In genomic region chr10:77946084-77946483, GRCh38 we compare ENCODE assay signal across 19 cellular contexts. TPM values are rescaled to one million over a fixed set of nuclear protein-coding genes. Genes with fewer than 3 reads are reported as not detected.
DNase-seq lines count a peak whose midpoint lies in the region; TF ChIP-seq lines count a peak whose summit lies in the region.
"Had no signal": no experiment of that assay in that cellular context is flagged by ENCODE, and none has a peak within 500 bp of the region (broad histone marks: within the 10 kb centered on the region; RNA-seq: fewer than 3 reads in every experiment).

No MANE protein-coding gene starts in this region.

- no peak overlapping the region for H3K4me2 ChIP-seq in mammary epithelial cell (ENCODE audit: insufficient read depth, low read depth, low read length)

- no peak overlapping the region for H3K9ac ChIP-seq in mammary epithelial cell (ENCODE audit: insufficient read depth, low read length)

- H3K9me3 Mint-ChIP-seq in MCF 10A (ENCODE audit: unreplicated experiment) (no peaks in the 10 kb centered on the region), nephron (peaks cover 8% of the 10 kb centered on the region)
- peaks cover 0 to 16% (median 8%) of the 10 kb centered on the region in 8 donors for H3K9me3 Mint-ChIP-seq in CD4-positive, alpha-beta memory T cell

- peaks cover 3% of the 10 kb centered on the region for H3K9me3 ChIP-seq in mammary epithelial cell (replicated peaks; ENCODE audit: insufficient read depth, low read length)
- H3K9me3 ChIP-seq in CD4-positive, alpha-beta memory T cell (ENCODE audit: control insufficient read depth in 1 of 2, low read length in 2 of 2) = peaks cover 0 to 2% of the 10 kb centered on the region in 2 donors

- H3K4me1 ChIP-seq in mammary epithelial cell (ENCODE audit: insufficient read depth, low read length) = peaks cover 35% of the 10 kb centered on the region
- no peaks in the 10 kb centered on the region for H3K4me1 ChIP-seq in CD4-positive, alpha-beta memory T cell (ENCODE audit: insufficient read depth, low read length)

- TF ChIP-seq CTCF in MCF 10A (IDR thresholded peaks at IDR 0.05; ENCODE audit: unreplicated experiment) (no peak), mammary epithelial cell (conservative IDR thresholded peaks at IDR 0.05 in 1 of 2, IDR thresholded peaks at IDR 0.05 in 1 of 2; ENCODE audit: extremely low read depth in 1 of 2, insufficient read depth in 1 of 2, low read depth in 1 of 2, low read length in 2 of 2) (no peak), nephron (IDR thresholded peaks at IDR 0.05; ENCODE audit: unreplicated experiment in 3 of 3) (no peak)

- in situ Hi-C loops in mammary epithelial cell (cut with MboI; ENCODE audit: low sequenced_read_pairs in 2 of 2) = no loop called here

- H3K27ac Mint-ChIP-seq in MCF 10A (ENCODE audit: low read depth, unreplicated experiment) (no peak overlapping the region), nephron (peak overlapping the region in 2 of 3 experiments; percentile 11 to 15)
- no peak overlapping the region for H3K27ac Mint-ChIP-seq in CD4-positive, alpha-beta memory T cell

- no peaks in the 10 kb centered on the region for H3K27me3 ChIP-seq in mammary epithelial cell (ENCODE audit: insufficient read depth, low read length)
- no peaks in the 10 kb centered on the region for H3K27me3 ChIP-seq in CD4-positive, alpha-beta memory T cell (ENCODE audit: insufficient read depth, low read length)

- no peaks in the 10 kb centered on the region for H3K36me3 ChIP-seq in mammary epithelial cell (ENCODE audit: insufficient read depth, low read length)
- no peaks in the 10 kb centered on the region for H3K36me3 ChIP-seq in CD4-positive, alpha-beta memory T cell (ENCODE audit: insufficient read depth, low read length)

- DNase-seq in MCF 10A (ENCODE audit: unreplicated experiment) = peak; percentile 62
- no peak for DNase-seq in mammary epithelial cell
- peak; percentile 28 for DNase-seq in NCI-H226
- DNase-seq in dermis blood vessel endothelial cell = peak; percentile 59
- no peak for DNase-seq in foreskin melanocyte
- no peak for DNase-seq in D341Med (ENCODE audit: low spot score)
- no peak for DNase-seq in CD4-positive, alpha-beta memory T cell
- DNase-seq: 8988T; C1 segment of cervical spinal cord; COR-L47; GDM1; GOT3; NCI-H187 treated with DMSO at 0.1 percent for 48 hours; NCI-H526 treated with DMSO at 0.1 percent for 48 hours; NK-92 treated with Interleukin-12 subunit alpha and Interleukin-12 subunit beta, amount 100 ng/mL, for 24 hours; OCI-M1; T-helper 1 cell had no signal

- no peak overlapping the region for H3K4me3 ChIP-seq in mammary epithelial cell (replicated peaks in 1 of 3; ENCODE audit: insufficient read depth in 1 of 3, low read depth in 2 of 3, low read length in 3 of 3)
- no peak overlapping the region for H3K4me3 ChIP-seq in CD4-positive, alpha-beta memory T cell (ENCODE audit: low read length in 2 of 2)
- H3K4me3 ChIP-seq: SK-N-MC had no signal

- dilution Hi-C loops in mammary epithelial cell (cut with HindIII; ENCODE audit: low sequenced_read_pairs) = no loop called here

- CTCF ChIA-PET in MCF 10A (lab: Yijun Ruan, JAX) = no interaction called here
- CTCF ChIA-PET in mammary epithelial cell (lab: Charles Lee; ENCODE audit: low non-redundant PET) = no interaction called here
- CTCF ChIA-PET in CD4-positive, alpha-beta memory T cell (lab: Charles Lee; ENCODE audit: partially characterized antibody) = no interaction called here

- peaks cover 6% of the 10 kb centered on the region for H3K36me3 Mint-ChIP-seq in MCF 10A (ENCODE audit: insufficient read depth, unreplicated experiment)
- no peaks in the 10 kb centered on the region for H3K36me3 Mint-ChIP-seq in nephron (ENCODE audit: low read depth)
- H3K36me3 Mint-ChIP-seq in CD4-positive, alpha-beta memory T cell = peaks cover 0 to 4% of the 10 kb centered on the region in 2 donors

- intact Hi-C loops in MCF 10A (cut with micrococcal nuclease) (no loop called here), mammary epithelial cell (cut with micrococcal nuclease) (no loop called here)
- intact Hi-C loops in CD4-positive, alpha-beta memory T cell (cut with micrococcal nuclease) = no loop called here

- WGBS in mammary epithelial cell (ENCODE audit: low coverage, missing lambda C conversion rate) = 59% methylated on average over 2 of the region's 2 CpGs

- no peak overlapping the region for H2AFZ ChIP-seq in mammary epithelial cell (ENCODE audit: low read depth, low read length)

- no peaks in the 10 kb centered on the region for H3K79me2 ChIP-seq in mammary epithelial cell (ENCODE audit: insufficient read depth, low read length)

- BruUV-seq in MCF 10A (replicated peaks; lab: Mats Ljungman, UMichigan) (no TSS peak), mammary epithelial cell (replicated peaks; lab: Mats Ljungman, UMichigan) (no TSS peak)

- H3K27me3 Mint-ChIP-seq in MCF 10A (ENCODE audit: insufficient read depth, unreplicated experiment) = no peaks in the 10 kb centered on the region
- H3K27me3 Mint-ChIP-seq in nephron (ENCODE audit: low read depth) = peaks cover 4% of the 10 kb centered on the region
- peaks cover 12 to 18% of the 10 kb centered on the region in 2 donors for H3K27me3 Mint-ChIP-seq in CD4-positive, alpha-beta memory T cell

- POLR2A ChIA-PET in MCF 10A (lab: Yijun Ruan, JAX) = interaction anchor here (0.6 to 2.5 kb wide), 12 partner anchors 9 to 101 kb away, joined by 3 to 10 read pairs (median 4); partner anchors contain the start of gene DLG5
- POLR2A ChIA-PET in CD4-positive, alpha-beta memory T cell (lab: Charles Lee; ENCODE audit: partially characterized antibody) = no interaction called here

- no peaks in the 10 kb centered on the region for H4K20me1 ChIP-seq in mammary epithelial cell (ENCODE audit: insufficient read depth, low read length)

- H3K4me1 Mint-ChIP-seq in MCF 10A (ENCODE audit: insufficient read depth, unreplicated experiment) (peaks cover 46% of the 10 kb centered on the region), nephron (peaks cover 26% of the 10 kb centered on the region)
- no peaks in the 10 kb centered on the region for H3K4me1 Mint-ChIP-seq in CD4-positive, alpha-beta memory T cell

- no peak overlapping the region for H3K27ac ChIP-seq in mammary epithelial cell (ENCODE audit: insufficient read depth, low read depth, low read length)
- H3K27ac ChIP-seq in CD4-positive, alpha-beta memory T cell (ENCODE audit: low read depth, low read length) = no peak overlapping the region
- H3K27ac ChIP-seq: SK-N-MC had no signal

- H3K4me3 Mint-ChIP-seq in MCF 10A (ENCODE audit: unreplicated experiment) (no peak overlapping the region), nephron (no peak overlapping the region)
- H3K4me3 Mint-ChIP-seq in CD4-positive, alpha-beta memory T cell = no peak overlapping the region

RNA-seq across cellular contexts. Expression of gene DLG5, which starts 19.5 kb away (rescaled TPM):
- total RNA-seq in MCF 10A (2022) (126 and 127 TPM in 2 replicates), mammary epithelial cell (10 to 100 TPM; 40.8 to 76.5 TPM), dermis blood vessel endothelial cell (7.8 and 11.1 TPM in 2 replicates)
- polyA plus RNA-seq in mammary epithelial cell = 31.5 TPM
- 142 TPM for polyA minus RNA-seq in mammary epithelial cell
- total RNA-seq in CD4-positive, alpha-beta memory T cell = 1 to 10 TPM; 2.7 to 3.2 TPM
- polyA plus RNA-seq in CD4-positive, alpha-beta memory T cell = under 1 TPM in 1 of 2 donors, not detected in 1; 0.13 TPM

Comparison
In these comparisons a context has a peak if more than half of its experiments do, and no peak if none do; other contexts are left out.
1. DNase-seq: peak in MCF 10A (single experiment), NCI-H226 (single experiment) and dermis blood vessel endothelial cell (single experiment); none in mammary epithelial cell (single experiment), foreskin melanocyte (single experiment), D341Med (single experiment) and CD4-positive, alpha-beta memory T cell (0 of 5).
2. H3K27ac Mint-ChIP-seq: peak in nephron (2 of 3); none in MCF 10A (single experiment) and CD4-positive, alpha-beta memory T cell (0 of 7).